19 cellular contexts compared by ENCODE assay signal in genomic region chr2:60837123-60837522, GRCh38. TPM values are rescaled to one million over a fixed set of nuclear protein-coding genes. Genes with fewer than 3 reads are reported as not detected.
DNase-seq lines count a peak whose midpoint lies in the region; ATAC-seq and TF ChIP-seq lines count a peak whose summit lies in the region.
"Had no signal": no experiment of that assay in that cellular context is flagged by ENCODE, and none has a peak within 500 bp of the region (broad histone marks: within the 10 kb centered on the region; RNA-seq: fewer than 3 reads in every experiment).

No MANE protein-coding gene starts in this region.

- H3K27ac ChIP-seq in esophagus squamous epithelium (no peak overlapping the region), colonic mucosa (no peak overlapping the region)
- H3K27ac ChIP-seq: adrenal gland, GM23248 had no signal

- intact Hi-C loops in esophagus squamous epithelium (cut with DNase I) = no loop called here
- intact Hi-C loops in colonic mucosa (cut with DNase I) = no loop called here

- DNase-seq in NOMO-1 treated with DMSO at 0.1 percent for 48 hours (lab: John Stamatoyannopoulos, UW; ENCODE audit: unreplicated experiment) (peak; percentile 28), NOMO-1 treated with dmso at 0.1 percent for 144 hours (lab: John Stamatoyannopoulos, UW; ENCODE audit: unreplicated experiment) (no peak), MV-4-11 (lab: John Stamatoyannopoulos, UW) (peak; percentile 77), erythroblast (lab: John Stamatoyannopoulos, UW) (no peak), esophagus squamous epithelium (lab: John Stamatoyannopoulos, UW) (no peak), G401 (ENCODE audit: low spot score) (no peak), colonic mucosa (no peak)
- DNase-seq: 8988T; activated CD4-positive, CD25-positive, alpha-beta regulatory T cell; adrenal gland; C1 segment of cervical spinal cord; caudate nucleus; effector memory CD8-positive, alpha-beta T cell; GM23248; hippocampal formation; NCI-H1417 treated with DMSO at 0.1 percent for 48 hours; stimulated activated naive CD4-positive, alpha-beta T cell; trophoblast cell had no signal

- whole genome bisulfite sequencing in esophagus squamous epithelium, 2 donors = 62 to 71% methylated on average over 1 of the region's 1 CpG

- H3K4me1 ChIP-seq in esophagus squamous epithelium = no peaks in the 10 kb centered on the region
- no peaks in the 10 kb centered on the region for H3K4me1 ChIP-seq in colonic mucosa
- H3K4me1 ChIP-seq: adrenal gland had no signal

- TF ChIP-seq CTCF in esophagus squamous epithelium (IDR thresholded peaks at IDR 0.05) (no peak), colonic mucosa (IDR thresholded peaks at IDR 0.05) (no peak)

- H3K9me3 ChIP-seq in esophagus squamous epithelium (no peaks in the 10 kb centered on the region), colonic mucosa (no peaks in the 10 kb centered on the region)
- H3K9me3 ChIP-seq: adrenal gland had no signal

- peak; percentile 19 for ATAC-seq in GM21786 (IDR thresholded peaks at IDR 0.05; ENCODE audit: unreplicated experiment)
- ATAC-seq: effector memory CD8-positive, alpha-beta T cell had no signal

- H3K36me3 ChIP-seq in esophagus squamous epithelium = no peaks in the 10 kb centered on the region
- H3K36me3 ChIP-seq in colonic mucosa = no peaks in the 10 kb centered on the region
- H3K36me3 ChIP-seq: adrenal gland had no signal

- H3K9ac ChIP-seq in colonic mucosa (ENCODE audit: low read depth in 2 of 2, low read length in 2 of 2) = no peak overlapping the region
- H3K9ac ChIP-seq: GM23248 had no signal

- peaks cover 0 to 4% (median 0%) of the 10 kb centered on the region in 4 donors for H3K27me3 ChIP-seq in esophagus squamous epithelium
- H3K27me3 ChIP-seq in colonic mucosa = no peaks in the 10 kb centered on the region
- H3K27me3 ChIP-seq: adrenal gland had no signal

- no peak for TF ChIP-seq POLR2A in erythroblast (IDR thresholded peaks at IDR 0.05; ENCODE audit: low read length)
- no peak for TF ChIP-seq POLR2A in esophagus squamous epithelium (IDR thresholded peaks at IDR 0.05)

- H3K4me3 ChIP-seq in esophagus squamous epithelium = no peak overlapping the region
- H3K4me3 ChIP-seq in colonic mucosa = no peak overlapping the region
- H3K4me3 ChIP-seq: adrenal gland, GM23248 had no signal

- in situ Hi-C loops in G401 (cut with HindIII; ENCODE audit: low sequenced_read_pairs) = no loop called here

RNA-seq across cellular contexts. Expression of gene REL, which starts 44.3 kb away (rescaled TPM):
- total RNA-seq in esophagus squamous epithelium (10 to 100 TPM; 16.3 to 20.9 (median 16.8) TPM), colonic mucosa (10 to 100 TPM; 11.1 to 31.5 TPM)
- 3.2 and 4.1 TPM in 2 replicates for total RNA-seq in G401 (2014; rRNA removed; shearing (Covaris generic))

Comparison
In these comparisons a context has a peak if more than half of its experiments do, and no peak if none do; other contexts are left out.
1. DNase-seq: peak in NOMO-1 treated with DMSO at 0.1 percent for 48 hours (single experiment) and MV-4-11 (single experiment); none in NOMO-1 treated with dmso at 0.1 percent for 144 hours (single experiment), erythroblast (0 of 2), esophagus squamous epithelium (single experiment), G401 (single experiment) and colonic mucosa (single experiment).